8 cellular contexts compared by ENCODE assay signal in the genomic region with DNA sequence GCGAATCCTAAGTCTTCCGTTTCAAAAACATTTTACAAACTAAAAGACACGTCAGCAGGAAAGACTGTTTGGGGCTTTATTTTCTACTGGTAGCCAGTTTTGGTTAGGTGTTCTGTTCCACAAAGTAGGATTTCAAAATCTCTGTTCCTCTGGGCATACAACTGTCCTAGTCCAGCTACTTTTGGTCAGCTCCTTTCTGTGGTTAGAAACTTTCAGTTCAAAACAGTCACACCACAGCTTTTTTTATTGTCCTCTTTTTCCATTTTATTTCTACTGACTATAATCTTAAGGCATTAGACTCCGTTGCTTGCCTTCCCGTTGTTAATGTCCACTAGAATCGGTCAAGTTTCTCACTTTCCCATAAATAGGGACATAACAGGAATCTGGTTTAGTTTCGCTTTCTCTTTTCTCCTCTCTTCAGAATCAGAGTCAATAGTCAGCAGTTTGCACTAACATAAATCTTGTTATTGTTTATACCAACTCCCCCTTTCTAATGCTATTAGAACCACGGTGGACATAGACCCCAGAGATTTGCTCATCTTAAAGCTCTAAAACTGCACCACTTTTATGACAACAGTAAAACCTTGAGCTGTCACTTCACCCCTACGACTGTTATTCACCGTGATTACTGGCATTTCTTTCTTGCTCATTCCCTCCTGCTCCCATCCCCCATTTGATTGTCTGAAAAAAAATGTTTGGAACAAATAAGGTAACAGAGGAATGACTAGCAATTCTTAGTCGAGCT. TPM values are rescaled to one million over a fixed set of nuclear protein-coding genes. Genes with fewer than 3 reads are reported as not detected.
A peak's percentile ranks its signal among the peaks of the same experiment; 100 is the strongest.
DNase-seq lines count a peak whose midpoint lies in the region; ATAC-seq, FAIRE-seq and TF ChIP-seq lines count a peak whose summit lies in the region.

No MANE protein-coding gene starts in this region.

- no peak for FAIRE-seq in HTR-8/SVneo (lab: Jason Lieb, UNC)
- no peak for FAIRE-seq in HepG2 (lab: Jason Lieb, UNC)

- H3K79me2 ChIP-seq in ACC112 (ENCODE audit: control insufficient read depth, insufficient read depth, low read length, unreplicated experiment) (no peaks in the 10 kb centered on the region), HepG2 (ENCODE audit: insufficient read depth, low read length) (no peaks in the 10 kb centered on the region)

- H3K4me1 ChIP-seq in ACC112 (ENCODE audit: control insufficient read depth, insufficient read depth, low read length, unreplicated experiment) (peaks cover 7% of the 10 kb centered on the region), HepG2 (ENCODE audit: insufficient read depth, low read length) (peaks cover 7% of the 10 kb centered on the region), tibial nerve (peaks cover 0 to 9% (median 2%) of the 10 kb centered on the region in 4 donors)

- peak overlapping the region; percentile 82 for H2AFZ ChIP-seq in ACC112 (ENCODE audit: low read length, unreplicated experiment)
- peak overlapping the region; percentile 99 for H2AFZ ChIP-seq in HepG2 (ENCODE audit: low read length)

- in situ Hi-C loops in astrocyte of the spinal cord (cut with HindIII; ENCODE audit: low sequenced_read_pairs) (no loop called here), HepG2 (cut with HindIII; ENCODE audit: extremely low pct_ligation_motif_present, low pct_unique_long_range_greater_than_20kb) (no loop called here)

- TF ChIP-seq POLR2A in HepG2 (IDR thresholded peaks at IDR 0.05; ENCODE audit: insufficient read depth in 1 of 2, low read depth in 2 of 2, low read length in 2 of 2) (no peak), tibial nerve (IDR thresholded peaks at IDR 0.05) (no peak)

- POLR2A ChIA-PET in HepG2 (lab: Yijun Ruan, JAX): no interaction called here

- H3K9me3 ChIP-seq in HepG2 (ENCODE audit: low read length): no peaks in the 10 kb centered on the region
- no peaks in the 10 kb centered on the region for H3K9me3 ChIP-seq in tibial nerve

- no peaks in the 10 kb centered on the region for H3K36me3 ChIP-seq in ACC112 (ENCODE audit: insufficient read depth, low read length)
- H3K36me3 ChIP-seq in HepG2 (replicated peaks in 1 of 2; ENCODE audit: control insufficient read depth in 1 of 2, insufficient read depth in 2 of 2, low read length in 2 of 2): no peaks in the 10 kb centered on the region
- no peaks in the 10 kb centered on the region for H3K36me3 ChIP-seq in tibial nerve

- 1% methylated on average over 11 of the region's 11 CpGs for WGBS in HepG2 (ENCODE audit: low lambda C conversion rate)
- 8 to 10% methylated on average over 11 of the region's 11 CpGs for WGBS in tibial nerve, 2 donors

- H3K27me3 ChIP-seq in ACC112 (ENCODE audit: insufficient read depth, low read length) (no peaks in the 10 kb centered on the region), HepG2 (ENCODE audit: control insufficient read depth in 1 of 2, insufficient read depth in 2 of 2, low read length in 2 of 2) (peaks cover 0 to 22% of the 10 kb centered on the region in 2 experiments; a peak in 2 of 5 replicates), tibial nerve (no peaks in the 10 kb centered on the region)

- TF ChIP-seq RAD21 in HepG2 (CRISPR knock-in tag; IDR thresholded peaks at IDR 0.05): no peak

- no TSS peak for BruUV-seq in HepG2 (replicated peaks; lab: Mats Ljungman, UMichigan)

- DNase-seq in HTR-8/SVneo (ENCODE audit: insufficient read length, low spot score) (peak; percentile 15), astrocyte of the spinal cord (ENCODE audit: low read depth, low spot score) (peak; percentile 67), HepG2 (ENCODE audit: low spot score) (peak; percentile 25), tibial nerve (ENCODE audit: low spot score in 2 of 2) (no peak), cortex of kidney (lab: John Stamatoyannopoulos, UW) (no peak)

- ATAC-seq in HepG2 (peak; percentile 76), GM21381 (IDR thresholded peaks at IDR 0.05; ENCODE audit: unreplicated experiment) (no peak), GM18511 (IDR thresholded peaks at IDR 0.05; ENCODE audit: unreplicated experiment) (no peak)

- intact Hi-C loops in HepG2 (cut with micrococcal nuclease; ENCODE audit: unreplicated experiment): no loop called here

- peak overlapping the region; percentile 48 for H3K9ac ChIP-seq in HepG2 (ENCODE audit: insufficient read depth, low read depth, low read length)

- peak overlapping the region; percentile 67 for H3K27ac ChIP-seq in ACC112 (ENCODE audit: low read depth, low read length)
- H3K27ac ChIP-seq in HepG2 (ENCODE audit: extremely low read length, insufficient read depth, low read length): no peak overlapping the region
- H3K27ac ChIP-seq in tibial nerve: peak overlapping the region; percentile 60 to 92 (median 78)

- no peaks in the 10 kb centered on the region for H4K20me1 ChIP-seq in HepG2 (ENCODE audit: insufficient read depth, low read length)

- TF ChIP-seq EP300 in HepG2 (IDR thresholded peaks at IDR 0.05; ENCODE audit: low read depth in 2 of 2, low read length in 2 of 2) (no peak), HepG2 (CRISPR knock-in tag; IDR thresholded peaks at IDR 0.05; ENCODE audit: borderline replicate concordance) (no peak), tibial nerve (IDR thresholded peaks at IDR 0.05) (peak in 1 of 2 donors; percentile 51)

- H3K4me2 ChIP-seq in HepG2 (ENCODE audit: low read depth, low read length): peak overlapping the region; percentile 65

- TF ChIP-seq CTCF in astrocyte of the spinal cord (IDR thresholded peaks at IDR 0.05; ENCODE audit: low read depth, low read length) (no peak), HepG2 (CRISPR knock-in tag; IDR thresholded peaks at IDR 0.05) (no peak), tibial nerve (IDR thresholded peaks at IDR 0.05) (no peak)

- CTCF ChIA-PET in HepG2 (lab: Yijun Ruan, JAX; ENCODE audit: low intra/inter-chr PET ratio, low total read pairs): no interaction called here

- H3K4me3 ChIP-seq in ACC112 (ENCODE audit: low read depth, low read length) (peak overlapping the region; percentile 77), astrocyte of the spinal cord (ENCODE audit: low read depth, low read length) (peak overlapping the region; percentile 44), HepG2 (replicated peaks in 1 of 3; ENCODE audit: insufficient read depth in 1 of 3, low read depth in 2 of 3, low read length in 3 of 3) (peak overlapping the region; percentile 60 to 74 (median 67)), tibial nerve (peak overlapping the region; percentile 38 to 52 (median 50))

TF ChIP-seq in HepG2, 621 proteins besides CTCF, POLR2A, EP300 and RAD21 (continues in another document):
- TF ChIP-seq MTA1 (CRISPR knock-in tag; IDR thresholded peaks at IDR 0.05; ENCODE audit: borderline replicate concordance) (no peak), POGZ (CRISPR knock-in tag; IDR thresholded peaks at IDR 0.05) (0 out of 2 replicates have a peak, but pooled peaks have one; percentile 26), U2AF1 (optimal IDR thresholded peaks at IDR 0.05; ENCODE audit: low read depth, low read length) (no peak), MAFF (IDR thresholded peaks at IDR 0.05; ENCODE audit: low read depth, low read length) (peak; percentile 4; the same call in 1 of the 2 replicates), ZNF251 (CRISPR knock-in tag; IDR thresholded peaks at IDR 0.05) (no peak), MAFK (conservative IDR thresholded peaks at IDR 0.05 in 1 of 2, IDR thresholded peaks at IDR 0.05 in 1 of 2; ENCODE audit: low read length in 2 of 2) (peak; percentile 49 to 68; a peak in 3 of 4 replicates), CEBPB (IDR thresholded peaks at IDR 0.05; ENCODE audit: borderline replicate concordance, low read depth, low read length) (no peak), GLI4 (CRISPR knock-in tag; IDR thresholded peaks at IDR 0.05; ENCODE audit: borderline replicate concordance) (0 out of 2 replicates have a peak, but pooled peaks have one; percentile 13)
- TF ChIP-seq, protein P1, sequence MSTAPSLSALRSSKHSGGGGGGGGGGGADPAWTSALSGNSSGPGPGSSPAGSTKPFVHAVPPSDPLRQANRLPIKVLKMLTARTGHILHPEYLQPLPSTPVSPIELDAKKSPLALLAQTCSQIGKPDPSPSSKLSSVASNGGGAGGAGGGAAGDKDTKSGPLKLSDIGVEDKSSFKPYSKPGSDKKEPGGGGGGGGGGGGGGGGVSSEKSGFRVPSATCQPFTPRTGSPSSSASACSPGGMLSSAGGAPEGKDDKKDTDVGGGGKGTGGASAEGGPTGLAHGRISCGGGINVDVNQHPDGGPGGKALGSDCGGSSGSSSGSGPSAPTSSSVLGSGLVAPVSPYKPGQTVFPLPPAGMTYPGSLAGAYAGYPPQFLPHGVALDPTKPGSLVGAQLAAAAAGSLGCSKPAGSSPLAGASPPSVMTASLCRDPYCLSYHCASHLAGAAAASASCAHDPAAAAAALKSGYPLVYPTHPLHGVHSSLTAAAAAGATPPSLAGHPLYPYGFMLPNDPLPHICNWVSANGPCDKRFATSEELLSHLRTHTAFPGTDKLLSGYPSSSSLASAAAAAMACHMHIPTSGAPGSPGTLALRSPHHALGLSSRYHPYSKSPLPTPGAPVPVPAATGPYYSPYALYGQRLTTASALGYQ (CRISPR knock-in tag; IDR thresholded peaks at IDR 0.05): 0 out of 2 replicates have a peak, but pooled peaks have one; percentile 39

RNA-seq across cellular contexts. Expression of a gene that starts 41.5 kb away (rescaled TPM):
- total RNA-seq in HepG2 (2016; rRNA removed; fragmentation: Illumina TruSeq; extraction: Trizol): not detected in 2 replicates
- total RNA-seq in HepG2 (2016; cell fraction: cytosol; rRNA removed; fragmentation: Illumina TruSeq; extraction: Trizol; ENCODE audit: low read depth): not detected in 2 replicates
- total RNA-seq in HepG2 (2016; cell fraction: insoluble cytoplasmic fraction; rRNA removed; fragmentation: Illumina TruSeq; extraction: Trizol): not detected in 2 replicates
- not detected in 2 replicates for total RNA-seq in HepG2 (2016; cell fraction: membrane; rRNA removed; fragmentation: Illumina TruSeq; extraction: Trizol)
- total RNA-seq in HepG2 (2016; cell fraction: nucleus; rRNA removed; fragmentation: Illumina TruSeq; extraction: Trizol): not detected in 2 replicates
- not detected in 2 replicates for polyA plus RNA-seq in HepG2 (2011; rRNA removed)
- polyA plus RNA-seq in HepG2 (2011; cell fraction: cytosol; rRNA removed): not detected in 2 replicates
- polyA plus RNA-seq in HepG2 (2011; cell fraction: nucleus; rRNA removed): not detected in 2 replicates
- not detected in 2 replicates for polyA plus RNA-seq in HepG2 (2012)
- not detected in 2 replicates for polyA plus RNA-seq in HepG2 (2016; cell fraction: cytosol; fragmentation: Illumina TruSeq; extraction: Trizol; ENCODE audit: low read depth)
- polyA plus RNA-seq in HepG2 (2016; cell fraction: insoluble cytoplasmic fraction; fragmentation: Illumina TruSeq; extraction: Trizol; ENCODE audit: low read depth): not detected in 2 replicates
- polyA plus RNA-seq in HepG2 (2016; cell fraction: membrane; fragmentation: Illumina TruSeq; extraction: Trizol; ENCODE audit: low read depth): not detected in 2 replicates
- polyA plus RNA-seq in HepG2 (2016; cell fraction: nucleus; fragmentation: Illumina TruSeq; extraction: Trizol; ENCODE audit: insufficient read depth, low read depth): not detected in 2 replicates
- polyA minus RNA-seq in HepG2 (2011; rRNA and poly(A)+ RNA removed; ENCODE audit: low replicate concordance): not detected in 2 replicates
- polyA minus RNA-seq in HepG2 (2011; cell fraction: cytosol; rRNA and poly(A)+ RNA removed): not detected in 2 replicates
- not detected in 2 replicates for polyA minus RNA-seq in HepG2 (2011; cell fraction: nucleus; rRNA and poly(A)+ RNA removed)
- total RNA-seq in tibial nerve: 10 to 100 TPM in 1 of 4 donors, 1 to 10 TPM in 3; 1.5 to 12.3 (median 3.4) TPM

Comparison
In these comparisons a context has a peak if more than half of its experiments do, and no peak if none do; other contexts are left out.
1. DNase-seq: peak in HTR-8/SVneo (single experiment), astrocyte of the spinal cord (single experiment) and HepG2 (single experiment); none in tibial nerve (0 of 2) and cortex of kidney (single experiment).
2. Peak in every context shown above with its lines, with median percentiles within 50 percentile points of each other: H3K4me3 ChIP-seq.